In the genomic region with DNA sequence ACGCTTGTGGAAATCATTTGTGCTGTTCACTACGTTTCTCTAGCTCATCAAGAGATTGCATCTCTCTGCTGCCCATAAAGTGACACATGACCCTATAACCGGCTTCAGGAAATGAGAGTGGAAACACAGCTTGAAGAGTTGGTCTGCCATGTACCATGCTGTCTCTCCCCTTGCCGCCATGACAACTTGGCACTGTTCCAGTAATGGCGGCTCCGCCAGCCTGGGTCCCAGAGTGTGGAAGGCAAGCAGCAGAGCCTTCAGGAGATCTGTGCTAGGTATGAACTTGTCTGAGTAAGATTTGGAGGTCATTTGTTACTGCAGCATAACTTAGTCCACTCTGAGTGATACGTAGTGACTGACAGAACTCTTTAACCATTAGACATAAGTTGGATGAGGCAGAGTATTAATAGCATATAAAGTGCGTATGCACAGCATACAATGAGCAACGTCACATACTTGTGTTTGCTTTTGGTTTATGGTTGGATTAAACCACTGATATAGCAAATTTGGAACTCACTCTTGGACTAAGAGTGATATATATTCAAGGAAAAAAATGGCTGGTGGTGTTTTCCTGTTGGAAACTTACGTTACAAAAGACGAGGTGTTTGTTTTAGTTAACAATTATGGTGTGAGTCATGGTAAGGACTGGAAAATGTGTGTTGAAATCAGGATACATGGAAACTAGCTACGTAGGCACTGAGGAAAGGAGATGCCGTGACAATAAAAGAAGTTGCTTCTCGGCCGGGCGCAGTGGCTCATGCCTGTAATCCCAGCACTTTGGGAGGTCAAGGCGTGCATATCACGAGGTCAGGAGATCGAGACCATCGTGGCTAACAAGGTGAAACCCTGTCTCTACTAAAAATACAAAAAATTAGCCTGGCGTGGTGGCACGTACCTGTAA, we compare ENCODE assay signal across 13 cellular contexts. TPM values are rescaled to one million over a fixed set of nuclear protein-coding genes. Genes with fewer than 3 reads are reported as not detected.
DNase-seq lines count a peak whose midpoint lies in the region; TF ChIP-seq lines count a peak whose summit lies in the region.
"Had no signal": no experiment of that assay in that cellular context is flagged by ENCODE, and none has a peak within 500 bp of the region (broad histone marks: within the 10 kb centered on the region; RNA-seq: fewer than 3 reads in every experiment).

No MANE protein-coding gene starts in this region.

- H3K4me2 ChIP-seq in osteoblast (ENCODE audit: insufficient read depth, low read length), result peak overlapping the region; percentile 10
- H3K4me2 ChIP-seq: KMS-11 had no signal

- DNase-seq in NCI-H748 (lab: John Stamatoyannopoulos, UW; ENCODE audit: unreplicated experiment) (peak; percentile 45), NCI-H748 treated with DMSO at 0.1 percent for 48 hours (lab: John Stamatoyannopoulos, UW) (no peak), NCI-H774 (lab: John Stamatoyannopoulos, UW) (peak; percentile 25), dermis blood vessel endothelial cell (peak; percentile 85), osteoblast (ENCODE audit: insufficient read length, low spot score, missing footprints) (no peak), adrenal gland (no peak), activated gamma-delta T cell (lab: John Stamatoyannopoulos, UW) (no peak)
- DNase-seq in stimulated activated CD4-positive, alpha-beta T cell treated with anti-CD3 and anti-CD28 coated beads, Interleukin-4, amount 100 ng/mL, for 4 hours, result no peak
- DNase-seq: left ventricle myocardium superior, NCI-H2171 treated with DMSO at 0.1 percent for 48 hours had no signal

- no peaks in the 10 kb centered on the region for H3K79me2 ChIP-seq in osteoblast (ENCODE audit: insufficient read depth, low read length)

- no peaks in the 10 kb centered on the region for H4K20me1 ChIP-seq in osteoblast (ENCODE audit: insufficient read depth, low read length)

- TF ChIP-seq CTCF in osteoblast (IDR thresholded peaks at IDR 0.05; ENCODE audit: extremely low read depth, low read depth, low read length) (no peak), adrenal gland (IDR thresholded peaks at IDR 0.05) (no peak)

- H3K9me3 ChIP-seq in osteoblast (ENCODE audit: low read depth, low read length) (no peaks in the 10 kb centered on the region), adrenal gland (replicated peaks in 1 of 3) (no peaks in the 10 kb centered on the region)

- H3K36me3 ChIP-seq in osteoblast (ENCODE audit: insufficient read depth, low read length) (no peaks in the 10 kb centered on the region), adrenal gland (replicated peaks in 1 of 2) (no peaks in the 10 kb centered on the region)

- H3K4me3 ChIP-seq in osteoblast (ENCODE audit: insufficient read depth, low read length) (no peak overlapping the region), adrenal gland (no peak overlapping the region)

- no peak overlapping the region for H2AFZ ChIP-seq in osteoblast (ENCODE audit: low read length)

- no peak for TF ChIP-seq POLR2A in adrenal gland (IDR thresholded peaks at IDR 0.05)

- 75 to 83% (median 79%) methylated on average over 22 of the region's 22 CpGs for WGBS in adrenal gland, 4 donors

- H3K27ac ChIP-seq in osteoblast (ENCODE audit: low read depth, low read length) (peak overlapping the region; percentile 58), adrenal gland (no peak overlapping the region)
- H3K27ac ChIP-seq: KMS-11 had no signal

- H3K27me3 ChIP-seq in osteoblast (ENCODE audit: insufficient read depth, low read length) (no peaks in the 10 kb centered on the region), adrenal gland (no peaks in the 10 kb centered on the region)

- intact Hi-C loops in adrenal gland (cut with DNase I), result no loop called here

- H3K4me1 ChIP-seq in osteoblast (ENCODE audit: insufficient read depth, low read length), result peaks cover 31% of the 10 kb centered on the region
- H3K4me1 ChIP-seq in adrenal gland (replicated peaks in 1 of 2), result peaks cover 0 to 3% of the 10 kb centered on the region in 2 donors

RNA-seq across cellular contexts. Expression of a gene that starts 24.4 kb away (rescaled TPM):
- 23.3 and 32.2 TPM in 2 replicates for total RNA-seq in dermis blood vessel endothelial cell
- 151 and 163 TPM in 2 replicates for total RNA-seq in osteoblast
- 100 to 1,000 TPM in 2 of 8 donors, 10 to 100 TPM in 6; 35.7 to 142 (median 91.7) TPM for total RNA-seq in adrenal gland
- polyA plus RNA-seq in adrenal gland, result 10 to 100 TPM; 17.1 to 54.1 (median 45.6) TPM

RNA-seq across cellular contexts. Expression of a gene that starts 51.9 kb away (rescaled TPM):
- not detected in 2 replicates for total RNA-seq in dermis blood vessel endothelial cell
- total RNA-seq in osteoblast, result 0.36 TPM in 1 of 2 replicates, not detected in the other
- total RNA-seq in adrenal gland, result 1 to 10 TPM in 3 of 8 donors, under 1 TPM in 3, not detected in 2; 0.39 to 5.5 (median 1.1) TPM
- polyA plus RNA-seq in adrenal gland, result 1 to 10 TPM; 1.2 to 2.1 (median 1.7) TPM
- total RNA-seq: activated CD8-positive, alpha-beta memory T cell treated with anti-CD3 and anti-CD28 coated beads for 36 hours; glomerular endothelial cell had no signal

Comparison
In these comparisons a context has a peak if more than half of its experiments do, and no peak if none do; other contexts are left out.
1. DNase-seq: peak in NCI-H748 (single experiment), NCI-H774 (single experiment) and dermis blood vessel endothelial cell (single experiment); none in NCI-H748 treated with DMSO at 0.1 percent for 48 hours (single experiment), osteoblast (single experiment), adrenal gland (0 of 7), activated gamma-delta T cell (single experiment) and stimulated activated CD4-positive, alpha-beta T cell treated with anti-CD3 and anti-CD28 coated beads, Interleukin-4, amount 100 ng/mL, for 4 hours (0 of 2).